1 cellular context compared by ENCODE assay signal in the genomic region with DNA sequence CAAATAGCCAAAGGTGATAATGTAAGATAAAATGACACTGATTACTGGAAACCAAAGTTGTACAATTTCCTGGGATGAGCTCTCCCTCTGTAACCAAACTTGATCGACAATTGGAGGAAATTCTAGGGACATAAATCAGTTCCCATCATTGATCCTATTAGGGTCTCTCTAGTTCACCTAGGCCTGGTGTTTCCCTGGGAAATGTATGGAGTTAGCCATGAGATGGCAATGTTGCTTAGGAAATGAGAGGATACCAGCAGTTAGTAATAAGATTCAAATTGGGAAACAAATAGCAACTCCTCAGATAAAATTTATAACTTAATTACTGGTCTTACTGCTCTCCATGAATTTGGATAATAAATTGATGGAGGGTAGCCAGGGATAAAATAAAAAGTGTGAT.
TF ChIP-seq lines count a peak whose summit lies in the region.

No MANE protein-coding gene starts in this region.

TF ChIP-seq in HEK293T, 16 proteins besides CTCF, POLR2A, EP300 and RAD21 (continued from another document):
- TF ChIP-seq, protein P1, sequence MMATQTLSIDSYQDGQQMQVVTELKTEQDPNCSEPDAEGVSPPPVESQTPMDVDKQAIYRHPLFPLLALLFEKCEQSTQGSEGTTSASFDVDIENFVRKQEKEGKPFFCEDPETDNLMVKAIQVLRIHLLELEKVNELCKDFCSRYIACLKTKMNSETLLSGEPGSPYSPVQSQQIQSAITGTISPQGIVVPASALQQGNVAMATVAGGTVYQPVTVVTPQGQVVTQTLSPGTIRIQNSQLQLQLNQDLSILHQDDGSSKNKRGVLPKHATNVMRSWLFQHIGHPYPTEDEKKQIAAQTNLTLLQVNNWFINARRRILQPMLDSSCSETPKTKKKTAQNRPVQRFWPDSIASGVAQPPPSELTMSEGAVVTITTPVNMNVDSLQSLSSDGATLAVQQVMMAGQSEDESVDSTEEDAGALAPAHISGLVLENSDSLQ (IDR thresholded peaks at IDR 0.05) = no peak
- TF ChIP-seq ELF4 (IDR thresholded peaks at IDR 0.05) = no peak
- TF ChIP-seq TARDBP (IDR thresholded peaks at IDR 0.05) = no peak
- no peak for TF ChIP-seq L3MBTL2 (conservative IDR thresholded peaks at IDR 0.05)
- TF ChIP-seq CTBP1 (IDR thresholded peaks at IDR 0.05; ENCODE audit: borderline replicate concordance) = no peak
- no peak for TF ChIP-seq FOXM1 (IDR thresholded peaks at IDR 0.05; ENCODE audit: borderline replicate concordance)
- TF ChIP-seq NFRKB (IDR thresholded peaks at IDR 0.05) = no peak
- TF ChIP-seq ARNT (IDR thresholded peaks at IDR 0.05) = no peak
